ENCODE assay signal across 17 cellular contexts in the genomic region with DNA sequence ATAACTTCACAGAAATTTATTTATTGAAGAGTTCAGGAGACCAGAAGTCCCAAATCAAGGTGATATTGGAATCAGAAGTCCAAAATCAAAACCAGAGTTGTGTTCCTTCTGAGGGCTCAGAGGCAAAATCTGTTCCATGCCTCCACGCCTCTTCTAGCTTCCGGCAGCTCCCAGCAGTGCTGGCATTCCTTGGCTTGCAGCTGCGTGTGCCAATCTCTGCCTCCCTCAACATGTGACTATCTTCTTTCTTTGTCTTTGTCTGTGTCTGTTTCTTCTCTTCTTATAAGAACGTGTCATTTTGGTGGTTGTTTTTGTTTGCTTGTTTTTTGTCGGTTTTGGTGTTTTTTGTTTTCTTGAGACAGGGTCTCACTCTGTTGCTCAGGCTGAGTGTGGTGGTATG.
A peak's percentile ranks its signal among the peaks of the same experiment; 100 is the strongest.
DNase-seq lines count a peak whose midpoint lies in the region; ATAC-seq and TF ChIP-seq lines count a peak whose summit lies in the region.
"Had no signal": no experiment of that assay in that cellular context is flagged by ENCODE, and none has a peak within 500 bp of the region (broad histone marks: within the 10 kb centered on the region; RNA-seq: fewer than 3 reads in every experiment).

No MANE protein-coding gene starts in this region.

- H3K27ac Mint-ChIP-seq in activated CD4-positive, alpha-beta T cell treated with anti-CD3 and anti-CD28 coated beads for 36 hours, result peak overlapping the region; percentile 28
- H3K27ac Mint-ChIP-seq in CD4-positive, alpha-beta T cell, result peak overlapping the region; percentile 80
- peak overlapping the region in 4 of 6 donors; percentile 11 to 79 (median 48) for H3K27ac Mint-ChIP-seq in immature natural killer cell
- peak overlapping the region; percentile 46 for H3K27ac Mint-ChIP-seq in stimulated activated effector memory CD8-positive, alpha-beta T cell treated with anti-CD3 and anti-CD28 coated beads, Interleukin-12 subunit alpha, Interleukin-12 subunit beta, amount 100 ng/mL, for 72 hours

- ATAC-seq in activated CD4-positive, alpha-beta T cell treated with anti-CD3 and anti-CD28 coated beads for 36 hours, result no peak
- ATAC-seq in CD4-positive, alpha-beta T cell (ENCODE audit: poor library complexity), result no peak
- ATAC-seq in stimulated activated effector memory CD8-positive, alpha-beta T cell treated with anti-CD3 and anti-CD28 coated beads, Interleukin-12 subunit alpha, Interleukin-12 subunit beta, amount 100 ng/mL, for 72 hours, result no peak
- ATAC-seq in GM18520 (IDR thresholded peaks at IDR 0.05; ENCODE audit: unreplicated experiment) (no peak), GM21529 (IDR thresholded peaks at IDR 0.05; ENCODE audit: unreplicated experiment) (no peak)
- ATAC-seq: HCT116 had no signal

- no peak for TF ChIP-seq CTCF in CD4-positive, alpha-beta T cell (IDR thresholded peaks at IDR 0.05)

- peaks cover 44% of the 10 kb centered on the region for H3K36me3 Mint-ChIP-seq in activated CD4-positive, alpha-beta T cell treated with anti-CD3 and anti-CD28 coated beads for 36 hours (ENCODE audit: low read depth)
- H3K36me3 Mint-ChIP-seq in CD4-positive, alpha-beta T cell (ENCODE audit: low read depth), result peaks cover 94% of the 10 kb centered on the region
- peaks cover 45 to 64% (median 46%) of the 10 kb centered on the region in 3 donors for H3K36me3 Mint-ChIP-seq in immature natural killer cell
- peaks cover 72% of the 10 kb centered on the region for H3K36me3 Mint-ChIP-seq in stimulated activated effector memory CD8-positive, alpha-beta T cell treated with anti-CD3 and anti-CD28 coated beads, Interleukin-12 subunit alpha, Interleukin-12 subunit beta, amount 100 ng/mL, for 72 hours

- CTCF ChIA-PET in activated CD4-positive, alpha-beta T cell treated with anti-CD3 and anti-CD28 coated beads for 36 hours (lab: Charles Lee), result interaction anchor here (1.0 to 6.3 kb wide), 2 partner anchors 113 to 218 kb away, joined by 4 to 105 read pairs; no protein-coding TSS in a partner anchor
- CTCF ChIA-PET in CD4-positive, alpha-beta T cell (lab: Charles Lee), result no interaction called here

- H3K9me3 Mint-ChIP-seq in activated CD4-positive, alpha-beta T cell treated with anti-CD3 and anti-CD28 coated beads for 36 hours (ENCODE audit: low read depth), result peaks cover 13% of the 10 kb centered on the region
- peaks cover 9% of the 10 kb centered on the region for H3K9me3 Mint-ChIP-seq in CD4-positive, alpha-beta T cell
- H3K9me3 Mint-ChIP-seq in immature natural killer cell, result peaks cover 2 to 17% (median 11%) of the 10 kb centered on the region in 6 donors
- peaks cover 14% of the 10 kb centered on the region for H3K9me3 Mint-ChIP-seq in stimulated activated effector memory CD8-positive, alpha-beta T cell treated with anti-CD3 and anti-CD28 coated beads, Interleukin-12 subunit alpha, Interleukin-12 subunit beta, amount 100 ng/mL, for 72 hours

- no peak overlapping the region for H3K4me3 Mint-ChIP-seq in activated CD4-positive, alpha-beta T cell treated with anti-CD3 and anti-CD28 coated beads for 36 hours
- H3K4me3 Mint-ChIP-seq in CD4-positive, alpha-beta T cell, result no peak overlapping the region
- H3K4me3 Mint-ChIP-seq in immature natural killer cell, result no peak overlapping the region
- H3K4me3 Mint-ChIP-seq in stimulated activated effector memory CD8-positive, alpha-beta T cell treated with anti-CD3 and anti-CD28 coated beads, Interleukin-12 subunit alpha, Interleukin-12 subunit beta, amount 100 ng/mL, for 72 hours, result no peak overlapping the region

- H3K27ac ChIP-seq in CD4-positive, alpha-beta T cell (ENCODE audit: low read depth, low read length), result no peak overlapping the region
- H3K27ac ChIP-seq: 22Rv1, BLaER1 had no signal

- no peak for DNase-seq in activated CD4-positive, alpha-beta T cell treated with anti-CD3 and anti-CD28 coated beads for 36 hours
- no peak for DNase-seq in activated CD4-positive, alpha-beta T cell treated with anti-CD3 and anti-CD28 coated beads, Interleukin-2, amount 50 U/mL, for 48 hours
- no peak for DNase-seq in CD4-positive, alpha-beta T cell
- no peak for DNase-seq in immature natural killer cell
- DNase-seq in stimulated activated effector memory CD8-positive, alpha-beta T cell treated with anti-CD3 and anti-CD28 coated beads, Interleukin-12 subunit alpha, Interleukin-12 subunit beta, amount 100 ng/mL, for 72 hours (ENCODE audit: low spot score in 2 of 2), result no peak
- DNase-seq in stimulated activated CD4-positive, alpha-beta T cell treated with anti-CD3 and anti-CD28 coated beads, Interleukin-2, amount 100 ng/mL, for 24 hours, result no peak
- DNase-seq: DMS53, MV-4-11, NCI-H1436 treated with DMSO at 0.1 percent for 48 hours, NCI-H2081, NCI-H524, SHP77 treated with DMSO at 0.1 percent for 48 hours had no signal

- H3K9me3 ChIP-seq in CD4-positive, alpha-beta T cell (ENCODE audit: control insufficient read depth, low read length), result peaks cover 14% of the 10 kb centered on the region

- H3K4me1 Mint-ChIP-seq in activated CD4-positive, alpha-beta T cell treated with anti-CD3 and anti-CD28 coated beads for 36 hours, result peaks cover 5% of the 10 kb centered on the region
- H3K4me1 Mint-ChIP-seq in CD4-positive, alpha-beta T cell (ENCODE audit: low read depth), result peaks cover 31% of the 10 kb centered on the region
- peaks cover 14 to 54% of the 10 kb centered on the region in 2 donors for H3K4me1 Mint-ChIP-seq in immature natural killer cell
- peaks cover 22% of the 10 kb centered on the region for H3K4me1 Mint-ChIP-seq in stimulated activated effector memory CD8-positive, alpha-beta T cell treated with anti-CD3 and anti-CD28 coated beads, Interleukin-12 subunit alpha, Interleukin-12 subunit beta, amount 100 ng/mL, for 72 hours

- no peaks in the 10 kb centered on the region for H3K27me3 ChIP-seq in CD4-positive, alpha-beta T cell (ENCODE audit: control insufficient read depth, insufficient read depth, low read length)
- H3K27me3 ChIP-seq: BLaER1 had no signal

- intact Hi-C loops in activated CD4-positive, alpha-beta T cell treated with anti-CD3 and anti-CD28 coated beads for 36 hours (cut with DNase I, micrococcal nuclease), result loop anchor here in 1 of 2 experiments (10.0 kb wide), 1 partner anchor 109 kb away; no protein-coding TSS in a partner anchor
- intact Hi-C loops in CD4-positive, alpha-beta T cell (cut with DNase I, micrococcal nuclease), result no loop called here

- POLR2A ChIA-PET in activated CD4-positive, alpha-beta T cell treated with anti-CD3 and anti-CD28 coated beads for 36 hours (lab: Charles Lee), result no interaction called here
- POLR2A ChIA-PET in CD4-positive, alpha-beta T cell (lab: Charles Lee), result no interaction called here

- H3K27me3 Mint-ChIP-seq in activated CD4-positive, alpha-beta T cell treated with anti-CD3 and anti-CD28 coated beads for 36 hours, result no peaks in the 10 kb centered on the region
- no peaks in the 10 kb centered on the region for H3K27me3 Mint-ChIP-seq in CD4-positive, alpha-beta T cell
- peaks cover 0 to 4% (median 2%) of the 10 kb centered on the region in 3 donors for H3K27me3 Mint-ChIP-seq in immature natural killer cell (ENCODE audit: low read depth in 3 of 3)

Comparison
In these comparisons a context has a peak if more than half of its experiments do, and no peak if none do; other contexts are left out.
1. H3K27ac Mint-ChIP-seq: peak in every context shown above with its lines; median percentile 80 in CD4-positive, alpha-beta T cell; 48 in immature natural killer cell; 46 in stimulated activated effector memory CD8-positive, alpha-beta T cell treated with anti-CD3 and anti-CD28 coated beads, Interleukin-12 subunit alpha, Interleukin-12 subunit beta, amount 100 ng/mL, for 72 hours; 28 in activated CD4-positive, alpha-beta T cell treated with anti-CD3 and anti-CD28 coated beads for 36 hours.